ENCODE assay signal across 27 cellular contexts in genomic region chr3:45742432-45743089, GRCh38. TPM values are rescaled to one million over a fixed set of nuclear protein-coding genes. Genes with fewer than 3 reads are reported as not detected.
DNase-seq lines count a peak whose midpoint lies in the region; ATAC-seq and TF ChIP-seq lines count a peak whose summit lies in the region.
"Had no signal": no experiment of that assay in that cellular context is flagged by ENCODE, and none has a peak within 500 bp of the region (broad histone marks: within the 10 kb centered on the region; RNA-seq: fewer than 3 reads in every experiment).

No MANE protein-coding gene starts in this region.

- intact Hi-C loops in CD4-positive, alpha-beta memory T cell (cut with micrococcal nuclease) = no loop called here
- intact Hi-C loops in A673 (cut with micrococcal nuclease; ENCODE audit: unreplicated experiment) = no loop called here

- H3K4me1 Mint-ChIP-seq in activated CD8-positive, alpha-beta memory T cell treated with anti-CD3 and anti-CD28 coated beads, Interleukin-2, amount 10 ng/mL, durations not matched to agents 7 days and 5 days = peaks cover 17% of the 10 kb centered on the region
- peaks cover 20 to 38% (median 27%) of the 10 kb centered on the region in 4 donors for H3K4me1 Mint-ChIP-seq in CD4-positive, alpha-beta memory T cell
- peaks cover 27% of the 10 kb centered on the region for H3K4me1 Mint-ChIP-seq in activated CD8-positive, alpha-beta T cell treated with anti-CD3 and anti-CD28 coated beads, Interleukin-2, amount 10 ng/mL, durations not matched to agents 7 days and 5 days (ENCODE audit: low read depth)
- H3K4me1 Mint-ChIP-seq in naive B cell = peaks cover 22 to 30% (median 28%) of the 10 kb centered on the region in 3 donors

- no peak overlapping the region for H3K4me3 Mint-ChIP-seq in activated CD8-positive, alpha-beta memory T cell treated with anti-CD3 and anti-CD28 coated beads, Interleukin-2, amount 10 ng/mL, durations not matched to agents 7 days and 5 days
- no peak overlapping the region for H3K4me3 Mint-ChIP-seq in CD4-positive, alpha-beta memory T cell
- H3K4me3 Mint-ChIP-seq in activated CD8-positive, alpha-beta T cell treated with anti-CD3 and anti-CD28 coated beads, Interleukin-2, amount 10 ng/mL, durations not matched to agents 7 days and 5 days = no peak overlapping the region
- H3K4me3 Mint-ChIP-seq in naive B cell = peak overlapping the region in 5 of 8 donors; percentile 28 to 80 (median 64)
- H3K4me3 Mint-ChIP-seq: activated naive CD4-positive, alpha-beta T cell treated with anti-CD3 and anti-CD28 coated beads for 36 hours; type B pancreatic cell had no signal

- H3K27ac ChIP-seq in CD4-positive, alpha-beta memory T cell (ENCODE audit: low read depth, low read length) = no peak overlapping the region
- no peak overlapping the region for H3K27ac ChIP-seq in A673 (ENCODE audit: low read depth, low read length, poor library complexity, severe bottlenecking)
- H3K27ac ChIP-seq: psoas muscle had no signal

- no peak for TF ChIP-seq CTCF in A673 (conservative IDR thresholded peaks at IDR 0.05; ENCODE audit: low read depth, low read length)

- H3K36me3 Mint-ChIP-seq in activated CD8-positive, alpha-beta memory T cell treated with anti-CD3 and anti-CD28 coated beads, Interleukin-2, amount 10 ng/mL, durations not matched to agents 7 days and 5 days = peaks cover 51% of the 10 kb centered on the region
- peaks cover 50 to 68% of the 10 kb centered on the region in 2 donors for H3K36me3 Mint-ChIP-seq in CD4-positive, alpha-beta memory T cell
- H3K36me3 Mint-ChIP-seq in activated CD8-positive, alpha-beta T cell treated with anti-CD3 and anti-CD28 coated beads, Interleukin-2, amount 10 ng/mL, durations not matched to agents 7 days and 5 days (ENCODE audit: low read depth) = peaks cover 75% of the 10 kb centered on the region
- H3K36me3 Mint-ChIP-seq in naive B cell = peaks cover 19 to 22% of the 10 kb centered on the region in 2 donors

- no peaks in the 10 kb centered on the region for H3K9me3 Mint-ChIP-seq in activated CD8-positive, alpha-beta memory T cell treated with anti-CD3 and anti-CD28 coated beads, Interleukin-2, amount 10 ng/mL, durations not matched to agents 7 days and 5 days (ENCODE audit: low read depth)
- no peaks in the 10 kb centered on the region for H3K9me3 Mint-ChIP-seq in CD4-positive, alpha-beta memory T cell
- H3K9me3 Mint-ChIP-seq in activated CD8-positive, alpha-beta T cell treated with anti-CD3 and anti-CD28 coated beads, Interleukin-2, amount 10 ng/mL, durations not matched to agents 7 days and 5 days (ENCODE audit: insufficient read depth) = no peaks in the 10 kb centered on the region
- no peaks in the 10 kb centered on the region for H3K9me3 Mint-ChIP-seq in naive B cell
- H3K9me3 Mint-ChIP-seq: activated naive CD4-positive, alpha-beta T cell treated with anti-CD3 and anti-CD28 coated beads for 36 hours; type B pancreatic cell had no signal

- CTCF ChIA-PET in activated CD8-positive, alpha-beta memory T cell treated with anti-CD3 and anti-CD28 coated beads, Interleukin-2, amount 10 ng/mL, durations not matched to agents 7 days and 5 days (lab: Charles Lee) = interaction anchor here (0.7 to 2.3 kb wide), 3 partner anchors 83 to 233 kb away, joined by 3 to 7 read pairs (median 4); no protein-coding TSS in a partner anchor
- CTCF ChIA-PET in CD4-positive, alpha-beta memory T cell (lab: Charles Lee; ENCODE audit: partially characterized antibody) = interaction anchor here (1.2 to 2.0 kb wide), 3 partner anchors 82 to 334 kb away, joined by 3 to 6 read pairs (median 4); no protein-coding TSS in a partner anchor
- CTCF ChIA-PET in activated CD8-positive, alpha-beta T cell treated with anti-CD3 and anti-CD28 coated beads, Interleukin-2, amount 10 ng/mL, durations not matched to agents 7 days and 5 days (lab: Charles Lee) = interaction anchor here (0.9 to 2.3 kb wide), 5 partner anchors 11 to 338 kb away, joined by 3 to 5 read pairs (median 3); no protein-coding TSS in a partner anchor
- CTCF ChIA-PET in A673 (lab: Charles Lee) = no interaction called here

- peaks cover 17% of the 10 kb centered on the region for H3K4me1 ChIP-seq in CD4-positive, alpha-beta memory T cell (ENCODE audit: insufficient read depth, low read length)
- no peaks in the 10 kb centered on the region for H3K4me1 ChIP-seq in A673 (ENCODE audit: insufficient read depth, low read length, poor library complexity, severe bottlenecking)
- H3K4me1 ChIP-seq: psoas muscle had no signal

- H3K9me3 ChIP-seq in CD4-positive, alpha-beta memory T cell (ENCODE audit: control insufficient read depth in 1 of 2, low read length in 2 of 2) = no peaks in the 10 kb centered on the region
- no peaks in the 10 kb centered on the region for H3K9me3 ChIP-seq in A673 (ENCODE audit: low read depth, low read length, poor library complexity, severe bottlenecking)
- H3K9me3 ChIP-seq: HAP-1, psoas muscle had no signal

- BruUV-seq in A673 (replicated peaks; lab: Mats Ljungman, UMichigan) = no TSS peak

- no peak for DNase-seq in activated CD8-positive, alpha-beta memory T cell treated with anti-CD3 and anti-CD28 coated beads, Interleukin-2, amount 10 ng/mL, durations not matched to agents 7 days and 5 days
- DNase-seq in activated CD8-positive, alpha-beta memory T cell treated with anti-CD3 and anti-CD28 coated beads, Interleukin-2, amount 50 U/mL, for 4 hours = no peak
- DNase-seq in CD4-positive, alpha-beta memory T cell = no peak
- DNase-seq in activated CD8-positive, alpha-beta T cell treated with anti-CD3 and anti-CD28 coated beads, Interleukin-2, amount 10 ng/mL, durations not matched to agents 7 days and 5 days = no peak
- DNase-seq in naive B cell = no peak
- no peak for DNase-seq in DMS 273 treated with DMSO at 0.1 percent for 48 hours (lab: John Stamatoyannopoulos, UW)
- DNase-seq in A673 (ENCODE audit: low spot score) = no peak
- DNase-seq in T-helper 9 cell = no peak
- DNase-seq: activated CD4-positive, alpha-beta T cell treated with anti-CD3 and anti-CD28 coated beads, Interleukin-2, amount 50 U/mL, for 1 hour; activated naive CD4-positive, alpha-beta T cell treated with anti-CD3 and anti-CD28 coated beads for 36 hours; activated T-cell treated with anti-CD3 and anti-CD28 coated beads for 4 hours; cerebellar nuclear complex; glutamatergic neuron; NCI-H1048; NCI-H187; NCI-H526; psoas muscle; SHP77 treated with DMSO at 0.1 percent for 48 hours; stimulated activated CD8-positive, alpha-beta memory T cell treated with anti-CD3 and anti-CD28 coated beads, Interleukin-4, amount 100 ng/mL, for 48 hours; SW 1271 had no signal

- H3K36me3 ChIP-seq in CD4-positive, alpha-beta memory T cell (ENCODE audit: insufficient read depth, low read length) = peaks cover 75% of the 10 kb centered on the region
- H3K36me3 ChIP-seq in A673 (ENCODE audit: insufficient read depth, low read length, poor library complexity, severe bottlenecking) = peaks cover 20% of the 10 kb centered on the region

- H3K27me3 Mint-ChIP-seq in activated CD8-positive, alpha-beta memory T cell treated with anti-CD3 and anti-CD28 coated beads, Interleukin-2, amount 10 ng/mL, durations not matched to agents 7 days and 5 days = no peaks in the 10 kb centered on the region
- no peaks in the 10 kb centered on the region for H3K27me3 Mint-ChIP-seq in CD4-positive, alpha-beta memory T cell
- no peaks in the 10 kb centered on the region for H3K27me3 Mint-ChIP-seq in activated CD8-positive, alpha-beta T cell treated with anti-CD3 and anti-CD28 coated beads, Interleukin-2, amount 10 ng/mL, durations not matched to agents 7 days and 5 days (ENCODE audit: low read depth)
- H3K27me3 Mint-ChIP-seq in naive B cell = no peaks in the 10 kb centered on the region
- H3K27me3 Mint-ChIP-seq: type B pancreatic cell had no signal

- H3K27ac Mint-ChIP-seq in activated CD8-positive, alpha-beta memory T cell treated with anti-CD3 and anti-CD28 coated beads, Interleukin-2, amount 10 ng/mL, durations not matched to agents 7 days and 5 days = peak overlapping the region; percentile 41
- peak overlapping the region in 6 of 7 donors; percentile 21 to 77 (median 66) for H3K27ac Mint-ChIP-seq in CD4-positive, alpha-beta memory T cell
- peak overlapping the region; percentile 64 for H3K27ac Mint-ChIP-seq in activated CD8-positive, alpha-beta T cell treated with anti-CD3 and anti-CD28 coated beads, Interleukin-2, amount 10 ng/mL, durations not matched to agents 7 days and 5 days
- peak overlapping the region in 5 of 6 donors; percentile 8 to 88 (median 68) for H3K27ac Mint-ChIP-seq in naive B cell
- H3K27ac Mint-ChIP-seq: activated naive CD4-positive, alpha-beta T cell treated with anti-CD3 and anti-CD28 coated beads for 36 hours; type B pancreatic cell had no signal

- POLR2A ChIA-PET in CD4-positive, alpha-beta memory T cell (lab: Charles Lee; ENCODE audit: partially characterized antibody) = no interaction called here
- POLR2A ChIA-PET in activated CD8-positive, alpha-beta T cell treated with anti-CD3 and anti-CD28 coated beads, Interleukin-2, amount 10 ng/mL, durations not matched to agents 7 days and 5 days (lab: Charles Lee) = no interaction called here
- POLR2A ChIA-PET in A673 (lab: Charles Lee; ENCODE audit: low non-redundant PET) = no interaction called here

- no peak for ATAC-seq in activated CD8-positive, alpha-beta memory T cell treated with anti-CD3 and anti-CD28 coated beads, Interleukin-2, amount 10 ng/mL, durations not matched to agents 7 days and 5 days
- no peak for ATAC-seq in activated CD8-positive, alpha-beta T cell treated with anti-CD3 and anti-CD28 coated beads, Interleukin-2, amount 10 ng/mL, durations not matched to agents 7 days and 5 days
- no peak for ATAC-seq in naive B cell (ENCODE audit: low read depth in 2 of 2)
- ATAC-seq: Panc1, psoas muscle had no signal

- H3K27me3 ChIP-seq in CD4-positive, alpha-beta memory T cell (ENCODE audit: insufficient read depth, low read length) = no peaks in the 10 kb centered on the region
- H3K27me3 ChIP-seq in A673 (replicated peaks; ENCODE audit: insufficient read depth, low read depth, low read length, poor library complexity) = no peaks in the 10 kb centered on the region

- no peak overlapping the region for H3K4me3 ChIP-seq in CD4-positive, alpha-beta memory T cell (ENCODE audit: low read length in 2 of 2)
- no peak overlapping the region for H3K4me3 ChIP-seq in A673 (ENCODE audit: low read depth, low read length, poor library complexity, severe bottlenecking)
- H3K4me3 ChIP-seq: HAP-1, lung, psoas muscle had no signal

RNA-seq across cellular contexts. Expression of gene SACM1L, which starts 53.4 kb away (rescaled TPM):
- 10 to 100 TPM; 71.6 to 88.7 TPM for total RNA-seq in activated CD8-positive, alpha-beta memory T cell treated with anti-CD3 and anti-CD28 coated beads, Interleukin-2, amount 10 ng/mL, durations not matched to agents 7 days and 5 days
- 100 to 1,000 TPM in 1 of 2 experiments, 10 to 100 TPM in 1; 95.7 to 104 TPM for total RNA-seq in CD4-positive, alpha-beta memory T cell
- 10 to 100 TPM; 27.6 to 39.1 TPM for polyA plus RNA-seq in CD4-positive, alpha-beta memory T cell
- total RNA-seq in activated CD8-positive, alpha-beta T cell treated with anti-CD3 and anti-CD28 coated beads, Interleukin-2, amount 10 ng/mL, durations not matched to agents 7 days and 5 days = 10 to 100 TPM; 89.8 to 96.4 TPM
- 10 to 100 TPM in 4 of 6 donors, 1 to 10 TPM in 2; 7.3 to 19.2 (median 15.4) TPM for polyA plus RNA-seq in naive B cell (ENCODE audit: low read depth in 6 of 6)
- total RNA-seq in A673 (2021) = 29.8 and 32.8 TPM in 2 replicates

RNA-seq across cellular contexts. Expression of gene SLC6A20, which starts 53.8 kb away (rescaled TPM):
- total RNA-seq in activated CD8-positive, alpha-beta memory T cell treated with anti-CD3 and anti-CD28 coated beads, Interleukin-2, amount 10 ng/mL, durations not matched to agents 7 days and 5 days = under 1 TPM in 1 of 2 experiments, not detected in 1; 0.05 TPM
- not detected for total RNA-seq in CD4-positive, alpha-beta memory T cell
- under 1 TPM in 1 of 2 donors, not detected in 1; 0.41 TPM for polyA plus RNA-seq in CD4-positive, alpha-beta memory T cell
- not detected for total RNA-seq in activated CD8-positive, alpha-beta T cell treated with anti-CD3 and anti-CD28 coated beads, Interleukin-2, amount 10 ng/mL, durations not matched to agents 7 days and 5 days
- polyA plus RNA-seq in naive B cell (ENCODE audit: low read depth in 6 of 6) = under 1 TPM in 1 of 6 donors, not detected in 5; 0.93 TPM
- not detected in 2 replicates for total RNA-seq in A673 (2021)
- total RNA-seq: activated naive CD4-positive, alpha-beta T cell treated with anti-CD3 and anti-CD28 coated beads for 36 hours; astrocyte; LHCN-M2 had no signal
- polyA plus RNA-seq: BJ had no signal

Comparison
In these comparisons a context has a peak if more than half of its experiments do, and no peak if none do; other contexts are left out.
1. H3K4me3 Mint-ChIP-seq: peak in naive B cell (5 of 8); none in activated CD8-positive, alpha-beta memory T cell treated with anti-CD3 and anti-CD28 coated beads, Interleukin-2, amount 10 ng/mL, durations not matched to agents 7 days and 5 days (single experiment), CD4-positive, alpha-beta memory T cell (0 of 8) and activated CD8-positive, alpha-beta T cell treated with anti-CD3 and anti-CD28 coated beads, Interleukin-2, amount 10 ng/mL, durations not matched to agents 7 days and 5 days (single experiment).
2. Peak in every context shown above with its lines, with median percentiles within 50 percentile points of each other: H3K27ac Mint-ChIP-seq.